Comparison of ENCODE assay signal across 20 cellular contexts in genomic region chr19:32067686-32068085, GRCh38.
"Had no signal": no experiment of that assay in that cellular context is flagged by ENCODE, and none has a peak within 500 bp of the region (broad histone marks: within the 10 kb centered on the region; RNA-seq: fewer than 3 reads in every experiment).

No MANE protein-coding gene starts in this region.

- H3K9me3 Mint-ChIP-seq: activated T-cell treated with anti-CD3 and anti-CD28 coated beads, Interleukin-2, amount 50 U/mL, for 72 hours; T-helper 1 cell treated with Interleukin-12 subunit alpha and Interleukin-12 subunit beta and Interleukin-4 antibody, amounts not matched to agents 30 μg/mL and 1 μg/mL, for 36 hours had no signal

- H3K27ac Mint-ChIP-seq: activated T-cell treated with anti-CD3 and anti-CD28 coated beads, Interleukin-2, amount 50 U/mL, for 72 hours; T-helper 1 cell treated with Interleukin-12 subunit alpha and Interleukin-12 subunit beta and Interleukin-4 antibody, amounts not matched to agents 30 μg/mL and 1 μg/mL, for 36 hours had no signal

- H3K4me3 ChIP-seq: breast epithelium, coronary artery, gastroesophageal sphincter, heart right ventricle, left lung, prostate gland, right atrium auricular region, tibial artery had no signal

- DNase-seq: activated CD4-positive, alpha-beta T cell treated with anti-CD3 and anti-CD28 coated beads for 1 hour; activated CD4-positive, alpha-beta T cell treated with anti-CD3 and anti-CD28 coated beads, Interleukin-2, amount 50 U/mL, for 4 hours; activated effector memory CD4-positive, alpha-beta T cell treated with anti-CD3 and anti-CD28 coated beads, Interleukin-2, amount 50 U/mL, for 16 hours; activated naive CD4-positive, alpha-beta T cell treated with anti-CD3 and anti-CD28 coated beads, Interleukin-2, amount 50 U/mL, for 16 hours; activated T-cell treated with anti-CD3 and anti-CD28 coated beads, Interleukin-2, amount 50 U/mL, for 72 hours; effector CD4-positive, alpha-beta T cell; heart right ventricle; kidney; left lung; midbrain; stimulated activated naive CD8-positive, alpha-beta T cell treated with anti-CD3 and anti-CD28 coated beads, Interleukin-15, Interleukin-2, amounts not matched to agents 100 U/mL and 50 U/mL, for 24 hours; substantia nigra; tibial artery had no signal

- H3K4me1 ChIP-seq: breast epithelium, gastroesophageal sphincter, left lung, prostate gland, right atrium auricular region, tibial artery had no signal

- ATAC-seq: activated T-cell treated with anti-CD3 and anti-CD28 coated beads, Interleukin-2, amount 50 U/mL, for 72 hours; esophagus mucosa; gastroesophageal sphincter; heart right ventricle; left lung; stimulated activated naive CD8-positive, alpha-beta T cell treated with anti-CD3 and anti-CD28 coated beads, Interleukin-15, Interleukin-2, amounts not matched to agents 100 U/mL and 50 U/mL, for 24 hours had no signal

- H3K27ac ChIP-seq: breast epithelium, coronary artery, gastroesophageal sphincter, heart right ventricle, left lung, prostate gland, right atrium auricular region, tibial artery had no signal

- H3K9me3 ChIP-seq: breast epithelium, gastroesophageal sphincter, heart right ventricle, left lung, prostate gland, right atrium auricular region, tibial artery had no signal

- H3K27me3 ChIP-seq: breast epithelium, heart right ventricle, left lung, right atrium auricular region had no signal

- H3K4me3 Mint-ChIP-seq: activated T-cell treated with anti-CD3 and anti-CD28 coated beads, Interleukin-2, amount 50 U/mL, for 72 hours; T-helper 1 cell treated with Interleukin-12 subunit alpha and Interleukin-12 subunit beta and Interleukin-4 antibody, amounts not matched to agents 30 μg/mL and 1 μg/mL, for 36 hours had no signal

- H3K36me3 ChIP-seq: breast epithelium, gastroesophageal sphincter, heart right ventricle, left lung, prostate gland, right atrium auricular region, tibial artery had no signal
